Comparison of ENCODE assay signal across 1 cellular context in the genomic region with DNA sequence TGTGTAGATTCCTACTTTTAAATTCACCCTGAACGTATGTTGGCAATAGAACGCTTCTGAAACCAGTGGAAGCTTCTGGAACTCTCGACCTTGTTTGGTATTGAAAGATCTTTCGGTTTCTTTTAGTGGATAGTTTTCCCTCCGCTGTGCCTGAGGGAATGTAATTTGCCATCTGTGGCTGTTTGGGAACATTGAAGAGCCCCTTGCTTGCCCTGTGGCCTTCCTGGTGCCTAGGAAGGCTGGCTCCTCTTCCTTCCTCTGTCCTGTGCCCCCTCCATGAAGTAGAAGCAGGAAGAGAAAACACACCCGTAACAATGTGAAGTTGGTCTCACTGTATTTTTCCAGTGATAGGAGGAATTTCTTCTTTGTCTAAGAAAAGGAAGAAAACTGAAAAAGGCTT.
TF ChIP-seq lines count a peak whose summit lies in the region.

No MANE protein-coding gene starts in this region.

TF ChIP-seq in HepG2, 621 proteins besides CTCF, POLR2A, EP300 and RAD21 (continued from another document):
- TF ChIP-seq HIC2 (CRISPR knock-in tag; IDR thresholded peaks at IDR 0.05; ENCODE audit: low read depth) (no peak), ZNF577 (CRISPR knock-in tag; IDR thresholded peaks at IDR 0.05; ENCODE audit: borderline replicate concordance, low read depth) (no peak), ZNF510 (CRISPR knock-in tag; IDR thresholded peaks at IDR 0.05; ENCODE audit: low read depth) (no peak)
